25 cellular contexts compared by ENCODE assay signal in the genomic region with DNA sequence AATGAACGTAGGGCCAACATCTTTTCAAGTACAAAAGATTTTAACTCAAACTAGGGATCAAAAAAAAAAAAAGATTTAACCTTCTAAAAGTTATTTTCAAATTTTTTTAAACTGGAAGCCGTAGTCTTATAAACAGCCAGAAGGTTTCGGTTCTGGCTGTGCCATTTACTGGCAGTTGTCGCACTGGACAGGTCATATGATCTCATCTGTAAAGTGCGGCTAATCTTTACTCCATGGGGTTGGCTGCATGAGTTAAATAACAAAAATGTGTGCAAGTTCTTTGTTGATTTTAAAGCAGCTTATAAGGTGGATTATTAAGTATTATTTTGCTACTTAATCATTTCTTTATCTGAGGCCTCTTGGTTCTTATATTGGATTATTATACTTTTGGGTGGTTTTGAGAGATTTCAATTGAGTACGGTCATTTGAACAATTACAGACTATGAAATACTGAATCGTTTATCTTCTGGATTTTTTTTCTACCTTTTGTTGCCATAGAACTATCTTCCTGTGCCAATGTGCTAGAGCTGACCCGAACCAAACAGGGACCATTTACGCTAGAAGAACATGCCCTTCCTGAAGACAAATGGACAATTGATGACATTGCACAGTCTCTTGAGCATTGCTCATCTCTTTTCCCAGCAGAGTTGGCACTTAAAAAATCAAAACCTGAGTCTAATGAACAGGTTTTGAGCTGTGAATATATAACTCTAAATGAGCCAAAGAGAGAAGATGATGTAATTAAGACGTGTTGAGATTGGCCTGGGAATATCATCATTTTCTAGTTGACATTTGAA. TPM values are rescaled to one million over a fixed set of nuclear protein-coding genes. Genes with fewer than 3 reads are reported as not detected.
A peak's percentile ranks its signal among the peaks of the same experiment; 100 is the strongest.
DNase-seq lines count a peak whose midpoint lies in the region; ATAC-seq and TF ChIP-seq lines count a peak whose summit lies in the region.
"Had no signal": no experiment of that assay in that cellular context is flagged by ENCODE, and none has a peak within 500 bp of the region (broad histone marks: within the 10 kb centered on the region; RNA-seq: fewer than 3 reads in every experiment).

No MANE protein-coding gene starts in this region.

- DNase-seq in NCI-H2171 treated with DMSO at 0.1 percent for 48 hours (lab: John Stamatoyannopoulos, UW) (peak; percentile 3), NCI-H2171 (lab: John Stamatoyannopoulos, UW) (no peak), fibroblast of the aortic adventitia (ENCODE audit: low read depth) (peak; percentile 5), nephron progenitor cell (no peak), thoracic aorta (ENCODE audit: low spot score) (no peak), GM13977 (ENCODE audit: low spot score) (no peak), GM13976 (ENCODE audit: low spot score) (no peak), activated gamma-delta T cell treated with Interleukin-2 at 50 U/mL for 16 hours (no peak)
- DNase-seq: activated CD4-positive, alpha-beta T cell treated with anti-CD3 and anti-CD28 coated beads, Interleukin-2, amount 50 U/mL, for 1 hour; activated naive CD4-positive, alpha-beta T cell treated with anti-CD3 and anti-CD28 coated beads, Interleukin-2, amount 50 U/mL, for 16 hours; amygdala; cortex of kidney; DMS153; kidney glomerular epithelial cell; mammary epithelial cell; MG63; NCI-H2107; NCI-H69; right lobe of liver; T-helper 9 cell; transverse colon; WERI-Rb-1 had no signal

- H3K36me3 ChIP-seq in thoracic aorta = no peaks in the 10 kb centered on the region
- H3K36me3 ChIP-seq: MG63, right lobe of liver had no signal

- H3K4me1 ChIP-seq in thoracic aorta (ENCODE audit: control insufficient read depth in 1 of 2, low read depth in 2 of 2) = no peaks in the 10 kb centered on the region
- H3K4me1 ChIP-seq: right lobe of liver, transverse colon had no signal

- peaks cover 35% of the 10 kb centered on the region for H3K36me3 Mint-ChIP-seq in nephron progenitor cell (ENCODE audit: low read depth)

- H3K27ac Mint-ChIP-seq in nephron progenitor cell = peak overlapping the region; percentile 5
- H3K27ac Mint-ChIP-seq: activated T-helper 1 cell treated with anti-CD3 and anti-CD28 coated beads, Interleukin-12 subunit alpha, Interleukin-12 subunit beta, Interleukin-2, Interleukin-4 antibody, amounts not matched to agents 30 ng/mL and 10 ng/mL and 1 ng/mL, durations not matched to agents 14 hours and 24 hours and 36 hours; B cell had no signal

- H3K4me3 ChIP-seq in fibroblast of the aortic adventitia (ENCODE audit: low read depth, low read length) (no peak overlapping the region), thoracic aorta (peak overlapping the region; percentile 9)
- H3K4me3 ChIP-seq: K562, MG63, right lobe of liver, transverse colon had no signal

- no peak overlapping the region for H3K4me3 Mint-ChIP-seq in nephron progenitor cell
- H3K4me3 Mint-ChIP-seq: activated T-helper 1 cell treated with anti-CD3 and anti-CD28 coated beads, Interleukin-12 subunit alpha, Interleukin-12 subunit beta, Interleukin-2, Interleukin-4 antibody, amounts not matched to agents 30 ng/mL and 10 ng/mL and 1 ng/mL, durations not matched to agents 14 hours and 24 hours and 36 hours; B cell had no signal

- H3K27me3 Mint-ChIP-seq in nephron progenitor cell (ENCODE audit: low read depth, poor library complexity) = no peaks in the 10 kb centered on the region
- H3K27me3 Mint-ChIP-seq: B cell had no signal

- no peaks in the 10 kb centered on the region for H3K27me3 ChIP-seq in thoracic aorta (replicated peaks; ENCODE audit: insufficient read depth)
- H3K27me3 ChIP-seq: MG63, right lobe of liver, transverse colon had no signal

- H3K27ac ChIP-seq in thoracic aorta = no peak overlapping the region
- H3K27ac ChIP-seq: right lobe of liver, transverse colon, WERI-Rb-1 had no signal

- peaks cover 3% of the 10 kb centered on the region for H3K9me3 Mint-ChIP-seq in nephron progenitor cell
- H3K9me3 Mint-ChIP-seq: activated T-helper 1 cell treated with anti-CD3 and anti-CD28 coated beads, Interleukin-12 subunit alpha, Interleukin-12 subunit beta, Interleukin-2, Interleukin-4 antibody, amounts not matched to agents 30 ng/mL and 10 ng/mL and 1 ng/mL, durations not matched to agents 14 hours and 24 hours and 36 hours had no signal

- H3K9me3 ChIP-seq in thoracic aorta = no peaks in the 10 kb centered on the region
- H3K9me3 ChIP-seq: MG63, right lobe of liver, transverse colon had no signal

- no peak for ATAC-seq in thoracic aorta (ENCODE audit: insufficient number of reproducible peaks, low FRiP score, low read depth)
- ATAC-seq: K562, right lobe of liver had no signal

- peaks cover 16% of the 10 kb centered on the region for H3K4me1 Mint-ChIP-seq in nephron progenitor cell
- H3K4me1 Mint-ChIP-seq: B cell had no signal

- in situ Hi-C loops in GM13977 (cut with MboI; ENCODE audit: low pct_unique_long_range_greater_than_20kb, low sequenced_read_pairs, unreplicated experiment) (no loop called here), GM13976 (cut with MboI; ENCODE audit: low sequenced_read_pairs, unreplicated experiment) (no loop called here)

- TF ChIP-seq CTCF in fibroblast of the aortic adventitia (IDR thresholded peaks at IDR 0.05; ENCODE audit: insufficient read depth, low read length) (no peak), nephron progenitor cell (IDR thresholded peaks at IDR 0.05) (no peak), thoracic aorta (IDR thresholded peaks at IDR 0.05) (no peak), GM13977 (IDR thresholded peaks at IDR 0.05; ENCODE audit: extremely low read depth, insufficient read depth, missing control alignments) (no peak), GM13976 (IDR thresholded peaks at IDR 0.05; ENCODE audit: borderline replicate concordance, control extremely low read depth, extremely low read depth, insufficient read depth, missing control alignments) (no peak)

RNA-seq across cellular contexts. Expression of gene TRUB1, which starts 36.8 kb away (rescaled TPM):
- total RNA-seq in fibroblast of the aortic adventitia (ENCODE audit: low replicate concordance) = 31.8 and 71.7 TPM in 2 replicates
- 1 to 10 TPM; 8.8 to 9.5 TPM for total RNA-seq in thoracic aorta

Comparison
In these comparisons a context has a peak if more than half of its experiments do, and no peak if none do; other contexts are left out.
1. DNase-seq: peak in NCI-H2171 treated with DMSO at 0.1 percent for 48 hours (single experiment) and fibroblast of the aortic adventitia (single experiment); none in NCI-H2171 (single experiment), nephron progenitor cell (single experiment), thoracic aorta (single experiment), GM13977 (single experiment), GM13976 (single experiment) and activated gamma-delta T cell treated with Interleukin-2 at 50 U/mL for 16 hours (single experiment).